ENCODE assay signal across 37 cellular contexts in the genomic region with DNA sequence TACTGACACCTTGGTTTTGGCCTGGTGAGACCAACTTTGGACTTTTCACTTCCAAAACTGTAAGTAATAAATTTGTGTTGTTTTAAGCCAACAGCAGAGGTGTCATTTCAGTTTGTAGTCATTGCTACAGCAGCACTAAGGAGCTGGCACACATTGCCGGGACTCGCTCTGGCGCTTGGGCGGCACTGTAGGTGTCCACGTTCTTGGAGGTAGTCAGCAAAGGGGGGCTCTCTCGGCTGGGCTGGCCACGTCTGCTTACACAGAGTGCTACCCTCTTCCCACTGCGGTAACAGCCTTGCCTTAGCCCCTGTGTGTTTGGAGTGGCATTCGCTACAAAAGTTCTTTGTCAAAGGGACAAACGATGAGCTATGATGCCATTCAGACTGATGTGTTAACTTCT. TPM values are rescaled to one million over a fixed set of nuclear protein-coding genes. Genes with fewer than 3 reads are reported as not detected.
"Had no signal": no experiment of that assay in that cellular context is flagged by ENCODE, and none has a peak within 500 bp of the region (broad histone marks: within the 10 kb centered on the region; RNA-seq: fewer than 3 reads in every experiment).

No MANE protein-coding gene starts in this region.

- H3K27me3 ChIP-seq: MG63 had no signal

- H3K36me3 ChIP-seq: MG63 had no signal

- H3K9me3 ChIP-seq: MG63 had no signal

- DNase-seq: Karpas-422, Kasumi-1, MG63, MM.1S, MV-4-11, NCI-H1048, NCI-H1092, NCI-H1092 treated with DMSO at 0.1 percent for 48 hours, NCI-H1105, NCI-H1105 treated with DMSO at 0.1 percent for 48 hours, NCI-H1417, NCI-H1417 treated with DMSO at 0.1 percent for 48 hours, NCI-H1436, NCI-H1436 treated with DMSO at 0.1 percent for 48 hours, NCI-H146, NCI-H1694, NCI-H1694 treated with DMSO at 0.1 percent for 48 hours, NCI-H187, NCI-H187 treated with DMSO at 0.1 percent for 48 hours, NCI-H1930, NCI-H2029, NCI-H2029 treated with DMSO at 0.1 percent for 48 hours, NCI-H2081, NCI-H2081 treated with DMSO at 0.1 percent for 48 hours, NCI-H2107, NCI-H2171, NCI-H2171 treated with DMSO at 0.1 percent for 48 hours, NCI-H2227 treated with DMSO at 0.1 percent for 48 hours, NCI-H226, NCI-H345, NCI-H446, NCI-H446 treated with DMSO at 0.1 percent for 48 hours, NCI-H510A, NCI-H510A treated with DMSO at 0.1 percent for 48 hours, NCI-H524 had no signal

- H3K4me3 ChIP-seq: MG63 had no signal

RNA-seq across cellular contexts. Expression of a gene that starts 44.7 kb away (rescaled TPM):
- total RNA-seq: MCF 10A, NCI-H460 had no signal
